Comparison of ENCODE assay signal across 8 cellular contexts in genomic region chr9:4986291-4986690, GRCh38. TPM values are rescaled to one million over a fixed set of nuclear protein-coding genes. Genes with fewer than 3 reads are reported as not detected.
DNase-seq lines count a peak whose midpoint lies in the region; ATAC-seq, FAIRE-seq and TF ChIP-seq lines count a peak whose summit lies in the region.

No MANE protein-coding gene starts in this region.

- ATAC-seq in K562, result no peak
- no peak for ATAC-seq in HG03159 (IDR thresholded peaks at IDR 0.05; ENCODE audit: unreplicated experiment)
- no peak for ATAC-seq in HG03135 (IDR thresholded peaks at IDR 0.05; ENCODE audit: unreplicated experiment)

- peak overlapping the region; percentile 90 for H3K27ac ChIP-seq in K562 (ENCODE audit: extremely low read depth, low read depth, low read length)

- no peaks in the 10 kb centered on the region; the same call in 1 of the 2 replicates for H3K36me3 Mint-ChIP-seq in HFFc6 (ENCODE audit: low read depth)
- H3K36me3 Mint-ChIP-seq in mesothelial cell of epicardium, result no peaks in the 10 kb centered on the region

- H3K4me1 ChIP-seq in K562 (replicated peaks in 1 of 2; ENCODE audit: control insufficient read depth in 2 of 2, insufficient read depth in 2 of 2, low read length in 2 of 2), result peaks cover 14 to 28% of the 10 kb centered on the region in 2 experiments; a peak in 4 of 5 replicates

- H3K9me1 ChIP-seq in K562 (ENCODE audit: control insufficient read depth, insufficient read depth, low read length), result no peaks in the 10 kb centered on the region

- H3K27me3 ChIP-seq in K562 (ENCODE audit: control insufficient read depth in 2 of 2, insufficient read depth in 2 of 2, low read length in 2 of 2), result no peaks in the 10 kb centered on the region

- H3K4me3 Mint-ChIP-seq in HFFc6 (peak overlapping the region; percentile 91), mesothelial cell of epicardium (peak overlapping the region; percentile 94)

- H3K4me3 ChIP-seq in K562, result peak overlapping the region; percentile 74

- DNase-seq in A172 (ENCODE audit: low spot score) (peak; percentile 1), HFFc6 (no peak), K562 (ENCODE audit: extremely low read depth in 1 of 4, low spot score in 3 of 4) (no peak), mesothelial cell of epicardium (ENCODE audit: low spot score in 2 of 2, unreplicated experiment in 2 of 2) (no peak), NCI-H524 treated with DMSO at 0.1 percent for 48 hours (lab: John Stamatoyannopoulos, UW) (no peak)
- DNase-seq in activated CD4-positive, CD25-positive, alpha-beta regulatory T cell (lab: John Stamatoyannopoulos, UW), result no peak

- FAIRE-seq in K562 (lab: Jason Lieb, UNC), result no peak

- peaks cover 74% of the 10 kb centered on the region for H3K79me2 ChIP-seq in K562 (ENCODE audit: control insufficient read depth, insufficient read depth, low read length)

- WGBS in K562 (ENCODE audit: insufficient coverage, low coverage, missing lambda C conversion rate), result 0% methylated on average over 3 of the region's 3 CpGs

- POLR2A ChIA-PET in K562 (lab: Yijun Ruan, JAX), result interaction anchor here (1.7 to 2.0 kb wide), 2 partner anchors 135 to 188 kb away, joined by 8 to 9 read pairs; no protein-coding TSS in a partner anchor

- intact Hi-C loops in K562 (cut with micrococcal nuclease), result loop anchor here (2.0 to 5.0 kb wide), 2 partner anchors 59 to 324 kb away; partner anchors contain the start of gene PLPP6

- H3K27ac Mint-ChIP-seq in HFFc6, result peak overlapping the region; percentile 76
- H3K27ac Mint-ChIP-seq in mesothelial cell of epicardium, result peak overlapping the region; percentile 84

- in situ Hi-C loops in K562 (cut with MboI), result loop anchor here (10.0 kb wide), 1 partner anchor 231 kb away; no protein-coding TSS in a partner anchor

- H3K9me3 Mint-ChIP-seq in HFFc6 (no peaks in the 10 kb centered on the region), mesothelial cell of epicardium (no peaks in the 10 kb centered on the region)

- H3K36me3 ChIP-seq in K562 (ENCODE audit: control insufficient read depth, insufficient read depth, low read length), result peaks cover 39% of the 10 kb centered on the region

- peak overlapping the region; percentile 92 for H3K4me2 ChIP-seq in K562 (ENCODE audit: insufficient read depth, low read length)

- TF ChIP-seq RAD21 in K562 (CRISPR knock-in tag; conservative IDR thresholded peaks at IDR 0.05 in 1 of 2, IDR thresholded peaks at IDR 0.05 in 1 of 2), result no peak

- no TSS peak for BruUV-seq in K562 (replicated peaks; lab: Mats Ljungman, UMichigan)

- TF ChIP-seq CTCF in HFFc6 (IDR thresholded peaks at IDR 0.05) (no peak), K562 (IDR thresholded peaks at IDR 0.05 in 2 of 3, conservative IDR thresholded peaks at IDR 0.05 in 1 of 3; ENCODE audit: insufficient read depth in 2 of 3, low read depth in 1 of 3, low read length in 3 of 3) (no peak), mesothelial cell of epicardium (IDR thresholded peaks at IDR 0.05; ENCODE audit: unreplicated experiment) (no peak)

- peak overlapping the region in 1 of 2 experiments; percentile 85; a peak in 2 of 4 replicates for H3K9ac ChIP-seq in K562 (ENCODE audit: insufficient read depth in 1 of 2, low read depth in 2 of 2, low read length in 2 of 2)

- H4K20me1 ChIP-seq in K562 (replicated peaks; ENCODE audit: control insufficient read depth, insufficient read depth, low read length), result no peaks in the 10 kb centered on the region

- H3K4me1 Mint-ChIP-seq in HFFc6 (ENCODE audit: low read depth) (peaks cover 23% of the 10 kb centered on the region), mesothelial cell of epicardium (peaks cover 18% of the 10 kb centered on the region)

- H3K9me3 ChIP-seq in K562 (replicated peaks; ENCODE audit: control insufficient read depth, insufficient read depth, low read depth, low read length), result no peaks in the 10 kb centered on the region

- H3K27me3 Mint-ChIP-seq in HFFc6 (ENCODE audit: insufficient read depth) (no peaks in the 10 kb centered on the region; the same call in 1 of the 2 replicates), mesothelial cell of epicardium (ENCODE audit: low read depth) (peaks cover 3% of the 10 kb centered on the region)

- no peak for TF ChIP-seq POLR2A in K562 (conservative IDR thresholded peaks at IDR 0.05)

- no peak for TF ChIP-seq EP300 in K562 (IDR thresholded peaks at IDR 0.05; ENCODE audit: low read length)

- H2AFZ ChIP-seq in K562 (ENCODE audit: low read depth, low read length), result peak overlapping the region; percentile 33; the same call in 1 of the 2 replicates

- CTCF ChIA-PET in K562 (lab: Yijun Ruan, JAX; ENCODE audit: low intra/inter-chr PET ratio), result no interaction called here

TF ChIP-seq in K562, 482 proteins besides CTCF, POLR2A, EP300 and RAD21:
- TF ChIP-seq MAZ (CRISPR knock-in tag; conservative IDR thresholded peaks at IDR 0.05 in 1 of 2, IDR thresholded peaks at IDR 0.05 in 1 of 2) (0 out of 4 replicates have a peak, but pooled peaks of 1 of the 2 experiments have one; percentile 5), NR2C1 (IDR thresholded peaks at IDR 0.05) (no peak), NR2C1 (tag; IDR thresholded peaks at IDR 0.05) (no peak), TRIM28 (IDR thresholded peaks at IDR 0.05) (no peak), ZNF12 (CRISPR knock-in tag; IDR thresholded peaks at IDR 0.05) (no peak), SRSF9 (IDR thresholded peaks at IDR 0.05; ENCODE audit: borderline replicate concordance, low read depth, low read length) (no peak), RUNX1 (IDR thresholded peaks at IDR 0.05; ENCODE audit: low read depth) (no peak)

RNA-seq across cellular contexts. Expression of gene JAK2, which starts 1.2 kb away (rescaled TPM):
- total RNA-seq in A172 (2014; rRNA removed; shearing (Covaris generic)), result 5.0 and 10.8 TPM in 2 replicates
- total RNA-seq in HFFc6 (2021; fragmentation: NEBNext Ultra II Directional; extraction: Animal tissue kit (Norgen Biotek cat#: 25700)), result 1 to 10 TPM; 5.0 to 6.5 (median 6.0) TPM
- 47.2 and 144 TPM in 2 replicates for total RNA-seq in K562 (2011; cell fraction: chromatin; rRNA removed; ENCODE audit: low replicate concordance)
- total RNA-seq in K562 (2011; cell fraction: nucleolus; rRNA removed), result 15.7 and 20.1 TPM in 2 replicates
- total RNA-seq in K562 (2011; cell fraction: nucleoplasm; rRNA removed), result 35.0 and 35.2 TPM in 2 replicates
- 10.1 and 10.6 TPM in 2 replicates for total RNA-seq in K562 (2014; rRNA removed)
- total RNA-seq in K562 (2014; rRNA removed; fragmentation: Illumina TruSeq; extraction: Trizol), result 21.4 and 23.8 TPM in 2 replicates
- total RNA-seq in K562 (2015; rRNA removed; fragmentation: Illumina TruSeq; extraction: Trizol), result 20.7 and 21.5 TPM in 2 replicates
- 16.5 and 18.5 TPM in 2 replicates for total RNA-seq in K562 (2021)
- polyA plus RNA-seq in K562 (2011; rRNA removed), result 21.4 and 23.4 TPM in 2 replicates
- 3.8 and 11.2 TPM in 2 replicates for polyA plus RNA-seq in K562 (2011; cell fraction: cytosol; rRNA removed)
- polyA plus RNA-seq in K562 (2011; cell fraction: nucleus; rRNA removed), result 16.9 and 26.8 TPM in 2 replicates
- 10.4 and 11.5 TPM in 2 replicates for polyA plus RNA-seq in K562 (2012)
- 12.7 and 15.3 TPM in 2 replicates for polyA plus RNA-seq in K562 (2014; fragmentation: Illumina TruSeq; extraction: Trizol)
- polyA plus RNA-seq in K562 (2014; fragmentation: Nextera tagmentation; extraction: Ambion mirVana), result 1 to 10 TPM; 4.7 to 5.1 TPM
- 9.8 and 13.4 TPM in 2 replicates for polyA plus RNA-seq in K562 (2014; rRNA removed)
- 70.6 and 91.4 TPM in 2 replicates for polyA minus RNA-seq in K562 (2011; rRNA and poly(A)+ RNA removed)
- polyA minus RNA-seq in K562 (2011; cell fraction: cytosol; rRNA and poly(A)+ RNA removed), result 13.9 and 19.0 TPM in 2 replicates
- polyA minus RNA-seq in K562 (2011; cell fraction: nucleus; rRNA and poly(A)+ RNA removed), result 34.7 and 74.5 TPM in 2 replicates
- total RNA-seq in mesothelial cell of epicardium, result 5.3 to 6.7 TPM (median 6.6 TPM) in 3 replicates
